Comparison of ENCODE assay signal across 30 cellular contexts in the genomic region with DNA sequence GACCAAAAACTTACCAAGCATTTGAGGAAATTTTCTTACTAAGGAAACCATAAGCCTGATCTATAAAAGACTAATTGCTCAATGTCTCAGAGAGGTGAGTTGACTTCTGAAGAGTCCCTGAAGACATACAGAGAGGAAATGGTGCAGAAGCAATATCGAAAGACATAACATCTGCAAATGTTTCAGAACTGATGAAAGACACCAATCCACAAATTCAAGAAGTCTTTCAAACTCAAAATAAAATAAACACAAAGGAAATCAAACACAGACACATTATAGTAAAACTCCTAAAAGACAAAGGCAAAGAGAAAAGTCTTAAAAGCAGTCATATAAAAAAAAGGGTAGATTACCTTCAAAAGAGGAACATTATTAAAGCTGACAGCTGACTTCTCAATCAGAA.
"Had no signal": no experiment of that assay in that cellular context is flagged by ENCODE, and none has a peak within 500 bp of the region (broad histone marks: within the 10 kb centered on the region; RNA-seq: fewer than 3 reads in every experiment).

No MANE protein-coding gene starts in this region.

- H3K27ac Mint-ChIP-seq: activated CD8-positive, alpha-beta T cell treated with anti-CD3 and anti-CD28 coated beads for 36 hours; activated naive CD8-positive, alpha-beta T cell treated with anti-CD3 and anti-CD28 coated beads for 36 hours; activated T-cell treated with anti-CD3 and anti-CD28 coated beads, Interleukin-2, amount 50 U/mL, for 72 hours; activated T-helper 17 cell treated with anti-CD3 and anti-CD28 coated beads, Interleukin-2, amount 50 U/mL, for 72 hours had no signal

- H3K4me1 Mint-ChIP-seq: activated naive CD8-positive, alpha-beta T cell treated with anti-CD3 and anti-CD28 coated beads for 36 hours; activated T-helper 17 cell treated with anti-CD3 and anti-CD28 coated beads, Interleukin-2, amount 50 U/mL, for 72 hours; central memory CD8-positive, alpha-beta T cell had no signal

- ATAC-seq: activated CD8-positive, alpha-beta T cell treated with anti-CD3 and anti-CD28 coated beads for 36 hours; activated T-cell treated with anti-CD3 and anti-CD28 coated beads, Interleukin-2, amount 50 U/mL, for 72 hours; activated T-helper 17 cell treated with anti-CD3 and anti-CD28 coated beads, Interleukin-2, amount 50 U/mL, for 72 hours; K562 had no signal

- H3K4me3 Mint-ChIP-seq: activated CD8-positive, alpha-beta T cell treated with anti-CD3 and anti-CD28 coated beads for 36 hours; activated naive CD8-positive, alpha-beta T cell treated with anti-CD3 and anti-CD28 coated beads for 36 hours; activated T-cell treated with anti-CD3 and anti-CD28 coated beads, Interleukin-2, amount 50 U/mL, for 72 hours; activated T-helper 17 cell treated with anti-CD3 and anti-CD28 coated beads, Interleukin-2, amount 50 U/mL, for 72 hours; central memory CD8-positive, alpha-beta T cell had no signal

- H3K4me3 ChIP-seq: cardiac muscle cell, K562 had no signal

- DNase-seq: activated CD4-positive, alpha-beta T cell treated with anti-CD3 and anti-CD28 coated beads for 1 hour; activated CD4-positive, alpha-beta T cell treated with anti-CD3 and anti-CD28 coated beads for 48 hours; activated CD4-positive, alpha-beta T cell treated with anti-CD3 and anti-CD28 coated beads, Interleukin-2, amount 50 U/mL, for 4 hours; activated CD4-positive, CD25-positive, alpha-beta regulatory T cell; activated CD8-positive, alpha-beta T cell treated with anti-CD3 and anti-CD28 coated beads for 36 hours; activated effector memory CD4-positive, alpha-beta T cell treated with anti-CD3 and anti-CD28 coated beads, Interleukin-2, amount 50 U/mL, for 16 hours; activated naive CD4-positive, alpha-beta T cell; activated naive CD4-positive, alpha-beta T cell treated with anti-CD3 and anti-CD28 coated beads, Interleukin-2, amount 50 U/mL, for 16 hours; activated naive CD8-positive, alpha-beta T cell treated with anti-CD3 and anti-CD28 coated beads for 36 hours; activated T-cell treated with anti-CD3 and anti-CD28 coated beads, Interleukin-2, amount 50 U/mL, for 1 hour; activated T-cell treated with anti-CD3 and anti-CD28 coated beads, Interleukin-2, amount 50 U/mL, for 72 hours; amniotic stem cell; aorta; NCI-H1105; NCI-H1417 treated with DMSO at 0.1 percent for 48 hours; NCI-H187 treated with DMSO at 0.1 percent for 48 hours; NCI-H510A; NCI-H526; NCI-H748 treated with DMSO at 0.1 percent for 48 hours; NK-92 treated with Interleukin-12 subunit alpha and Interleukin-12 subunit beta, amount 100 ng/mL, for 24 hours; Right ventricle myocardium superior; SW 1271; T-helper 1 cell; T-helper 2 cell; T-helper 9 cell; WERI-Rb-1 had no signal
